Comparison of ENCODE assay signal across 9 cellular contexts in the genomic region with DNA sequence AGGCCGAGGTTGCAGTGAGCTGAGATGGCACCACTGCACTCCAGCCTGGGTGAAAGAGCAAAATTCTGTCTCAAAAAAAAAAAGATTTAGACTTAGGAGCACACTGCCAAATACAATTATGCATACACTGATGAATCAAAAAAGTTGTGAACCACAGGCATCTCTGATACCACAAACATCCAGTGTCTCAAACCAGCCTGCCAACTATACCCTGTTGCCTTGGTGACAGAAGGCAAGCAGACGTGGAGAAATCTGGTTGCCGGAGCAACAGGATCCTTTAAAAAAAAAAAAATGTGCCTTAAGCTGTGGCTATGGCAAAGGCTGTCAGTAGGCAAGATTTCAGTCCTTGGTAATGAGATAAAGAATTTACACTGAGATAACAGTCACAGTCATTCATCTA.
DNase-seq lines count a peak whose midpoint lies in the region; ATAC-seq and TF ChIP-seq lines count a peak whose summit lies in the region.
"Had no signal": no experiment of that assay in that cellular context is flagged by ENCODE, and none has a peak within 500 bp of the region (broad histone marks: within the 10 kb centered on the region; RNA-seq: fewer than 3 reads in every experiment).

No MANE protein-coding gene starts in this region.

- H3F3A ChIP-seq in smooth muscle cell (ENCODE audit: low read depth) = no peaks in the 10 kb centered on the region

- CTCF ChIA-PET in HEK293T (lab: Yijun Ruan, JAX) = no interaction called here

- POLR2A ChIA-PET in HEK293T (lab: Yijun Ruan, JAX) = no interaction called here

- H3K4me2 ChIP-seq in smooth muscle cell = peak overlapping the region; percentile 20

- no peaks in the 10 kb centered on the region for H3K4me1 ChIP-seq in RWPE2 (ENCODE audit: insufficient read depth, poor library complexity, severe bottlenecking)
- H3K4me1 ChIP-seq in smooth muscle cell (ENCODE audit: low read depth) = no peaks in the 10 kb centered on the region
- H3K4me1 ChIP-seq: body of pancreas had no signal

- H3K36me3 ChIP-seq in RWPE2 (ENCODE audit: low read depth) (no peaks in the 10 kb centered on the region), smooth muscle cell (ENCODE audit: low read depth) (no peaks in the 10 kb centered on the region)

- H3K4me3 ChIP-seq in HFF-Myc (replicated peaks; ENCODE audit: low read depth, low read length) (no peak overlapping the region), RWPE2 (ENCODE audit: severe bottlenecking) (no peak overlapping the region), fibroblast of pulmonary artery (replicated peaks; ENCODE audit: low read depth, low read length) (no peak overlapping the region), smooth muscle cell (no peak overlapping the region)
- H3K4me3 ChIP-seq: body of pancreas had no signal

- no peaks in the 10 kb centered on the region for H3K79me2 ChIP-seq in smooth muscle cell (ENCODE audit: low read depth)

- H3K27ac ChIP-seq in RWPE2 (ENCODE audit: poor library complexity, severe bottlenecking) (no peak overlapping the region), smooth muscle cell (ENCODE audit: low read depth) (peak overlapping the region; percentile 75)
- H3K27ac ChIP-seq: body of pancreas had no signal

- H2AFZ ChIP-seq in smooth muscle cell (ENCODE audit: low read depth) = no peak overlapping the region

- no peaks in the 10 kb centered on the region for H3K9me3 ChIP-seq in RWPE2 (ENCODE audit: severe bottlenecking)
- H3K9me3 ChIP-seq in smooth muscle cell (replicated peaks; ENCODE audit: low read depth) = no peaks in the 10 kb centered on the region
- H3K9me3 ChIP-seq: body of pancreas had no signal

- TF ChIP-seq CTCF in HFF-Myc (IDR thresholded peaks at IDR 0.05; ENCODE audit: low read depth, low read length, missing control alignments) (no peak), RWPE2 (IDR thresholded peaks at IDR 0.05; ENCODE audit: poor library complexity, severe bottlenecking) (no peak), fibroblast of pulmonary artery (IDR thresholded peaks at IDR 0.05; ENCODE audit: low read length, missing control alignments) (no peak), smooth muscle cell (IDR thresholded peaks at IDR 0.05; ENCODE audit: borderline replicate concordance, insufficient read depth, poor library complexity, severe bottlenecking) (no peak)

- peak; percentile 40; the same call in 2 of the 3 replicates for ATAC-seq in RWPE2 (ENCODE audit: low read depth)
- ATAC-seq: body of pancreas had no signal

- DNase-seq in HFF-Myc (ENCODE audit: extremely low read depth, low read depth) (peak; percentile 66), RWPE2 (ENCODE audit: low spot score) (no peak), fibroblast of pulmonary artery (ENCODE audit: low read depth) (peak; percentile 87), smooth muscle cell (lab: John Stamatoyannopoulos, UW; ENCODE audit: unreplicated experiment) (no peak), dermis blood vessel endothelial cell (no peak), HEK293T (ENCODE audit: extremely low spot score) (no peak)
- no peak for DNase-seq in activated CD4-positive, alpha-beta T cell treated with anti-CD3 and anti-CD28 coated beads, Interleukin-2, amount 50 U/mL, for 1 hour
- DNase-seq: activated CD4-positive, alpha-beta memory T cell treated with anti-CD3 and anti-CD28 coated beads for 36 hours had no signal

- no peaks in the 10 kb centered on the region for H3K27me3 ChIP-seq in RWPE2 (ENCODE audit: insufficient read depth, poor library complexity, severe bottlenecking)
- H3K27me3 ChIP-seq in smooth muscle cell (ENCODE audit: low read depth) = no peaks in the 10 kb centered on the region
- H3K27me3 ChIP-seq: body of pancreas had no signal

- H4K20me1 ChIP-seq in smooth muscle cell (ENCODE audit: low read depth) = no peaks in the 10 kb centered on the region

- 61% methylated on average over 3 of the region's 3 CpGs for whole genome bisulfite sequencing in smooth muscle cell (ENCODE audit: low lambda C conversion rate)

- peak overlapping the region; percentile 37 for H3K9ac ChIP-seq in smooth muscle cell (ENCODE audit: low read depth)

TF ChIP-seq in HEK293T, 16 proteins besides CTCF, POLR2A, EP300 and RAD21:
- no peak for TF ChIP-seq TARDBP (IDR thresholded peaks at IDR 0.05)
- no peak for TF ChIP-seq ARNT (IDR thresholded peaks at IDR 0.05)
- TF ChIP-seq, protein P1, sequence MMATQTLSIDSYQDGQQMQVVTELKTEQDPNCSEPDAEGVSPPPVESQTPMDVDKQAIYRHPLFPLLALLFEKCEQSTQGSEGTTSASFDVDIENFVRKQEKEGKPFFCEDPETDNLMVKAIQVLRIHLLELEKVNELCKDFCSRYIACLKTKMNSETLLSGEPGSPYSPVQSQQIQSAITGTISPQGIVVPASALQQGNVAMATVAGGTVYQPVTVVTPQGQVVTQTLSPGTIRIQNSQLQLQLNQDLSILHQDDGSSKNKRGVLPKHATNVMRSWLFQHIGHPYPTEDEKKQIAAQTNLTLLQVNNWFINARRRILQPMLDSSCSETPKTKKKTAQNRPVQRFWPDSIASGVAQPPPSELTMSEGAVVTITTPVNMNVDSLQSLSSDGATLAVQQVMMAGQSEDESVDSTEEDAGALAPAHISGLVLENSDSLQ (IDR thresholded peaks at IDR 0.05) = no peak
- TF ChIP-seq ELF4 (IDR thresholded peaks at IDR 0.05) = no peak
- no peak for TF ChIP-seq FOXA1 (IDR thresholded peaks at IDR 0.05)
- no peak for TF ChIP-seq L3MBTL2 (conservative IDR thresholded peaks at IDR 0.05)
- no peak for TF ChIP-seq FOXK2 (IDR thresholded peaks at IDR 0.05)
- no peak for TF ChIP-seq ZNF384 (IDR thresholded peaks at IDR 0.05)
- TF ChIP-seq NFRKB (IDR thresholded peaks at IDR 0.05) = no peak
- TF ChIP-seq BHLHE40 (IDR thresholded peaks at IDR 0.05; ENCODE audit: borderline replicate concordance) = no peak
- TF ChIP-seq FOXM1 (IDR thresholded peaks at IDR 0.05; ENCODE audit: borderline replicate concordance) = no peak
- TF ChIP-seq SUZ12 (IDR thresholded peaks at IDR 0.05) = no peak
- no peak for TF ChIP-seq HDGF (IDR thresholded peaks at IDR 0.05; ENCODE audit: borderline replicate concordance)
- TF ChIP-seq CTBP1 (IDR thresholded peaks at IDR 0.05; ENCODE audit: borderline replicate concordance) = no peak

Comparison
In these comparisons a context has a peak if more than half of its experiments do, and no peak if none do; other contexts are left out.
1. DNase-seq: peak in HFF-Myc (single experiment) and fibroblast of pulmonary artery (single experiment); none in RWPE2 (single experiment), smooth muscle cell (single experiment), activated CD4-positive, alpha-beta T cell treated with anti-CD3 and anti-CD28 coated beads, Interleukin-2, amount 50 U/mL, for 1 hour (single experiment), dermis blood vessel endothelial cell (single experiment) and HEK293T (single experiment).